1 cellular context compared by ENCODE assay signal in genomic region chr1:107858323-107858722, GRCh38.
TF ChIP-seq lines count a peak whose summit lies in the region.

No MANE protein-coding gene starts in this region.

TF ChIP-seq in GM23338, 12 proteins besides CTCF, POLR2A, EP300 and RAD21 (continued from another document):
- TF ChIP-seq ZNF462 (CRISPR knock-in tag; IDR thresholded peaks at IDR 0.05) (no peak), JUNB (IDR thresholded peaks at IDR 0.05; ENCODE audit: unreplicated experiment) (no peak), STAT1 (IDR thresholded peaks at IDR 0.05; ENCODE audit: unreplicated experiment) (no peak), ZNF114 (CRISPR knock-in tag; IDR thresholded peaks at IDR 0.05) (no peak), ETS1 (IDR thresholded peaks at IDR 0.05) (no peak), NANOG (IDR thresholded peaks at IDR 0.05; ENCODE audit: borderline replicate concordance) (no peak), EZH2 (IDR thresholded peaks at IDR 0.05; ENCODE audit: low read depth, unreplicated experiment) (no peak), CREB1 (CRISPR knock-in tag; IDR thresholded peaks at IDR 0.05; ENCODE audit: low read depth) (no peak)
